Comparison of ENCODE assay signal across 8 cellular contexts in the genomic region with DNA sequence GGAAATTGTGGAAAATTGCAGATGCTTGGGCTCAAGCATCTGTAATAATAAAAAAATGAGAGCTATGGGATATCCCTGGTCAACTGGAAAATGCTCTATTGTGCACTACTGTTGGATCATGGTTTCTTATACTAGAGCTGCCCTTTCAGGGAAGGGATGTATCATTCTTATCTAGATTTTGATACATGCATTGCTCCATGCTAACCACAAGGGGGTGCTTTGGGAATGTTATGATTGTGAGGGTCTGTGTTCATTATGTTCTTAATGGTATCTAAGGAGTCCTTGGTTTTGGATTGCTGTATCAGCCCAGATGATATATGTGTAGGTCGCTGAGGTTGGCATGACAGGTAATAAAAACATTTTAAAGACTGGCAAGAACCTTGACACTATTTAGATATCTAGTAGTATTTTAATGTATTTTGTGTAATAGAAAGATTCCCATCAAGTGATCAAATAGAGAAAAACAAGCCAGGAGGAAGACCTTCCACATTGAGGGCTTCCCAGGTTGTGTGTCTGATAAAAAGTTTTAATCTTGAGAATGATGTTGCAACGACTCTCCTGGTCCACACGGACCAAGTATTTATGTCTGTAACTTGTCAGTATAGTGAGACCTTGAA. TPM values are rescaled to one million over a fixed set of nuclear protein-coding genes. Genes with fewer than 3 reads are reported as not detected.
DNase-seq lines count a peak whose midpoint lies in the region; ATAC-seq and TF ChIP-seq lines count a peak whose summit lies in the region.

No MANE protein-coding gene starts in this region.

- no peaks in the 10 kb centered on the region for H3K9me3 Mint-ChIP-seq in HFFc6

- peak; percentile 85 for TF ChIP-seq CTCF in HFFc6 (IDR thresholded peaks at IDR 0.05)
- TF ChIP-seq CTCF in WI38 (IDR thresholded peaks at IDR 0.05; ENCODE audit: low read depth, low read length): peak; percentile 38

- H3K4me1 Mint-ChIP-seq in HFFc6 (ENCODE audit: low read depth): no peaks in the 10 kb centered on the region

- peak; percentile 46 for DNase-seq in CD1c-positive myeloid dendritic cell (ENCODE audit: extremely low spot score)
- DNase-seq in HFFc6: peak; percentile 16
- peak; percentile 58 for DNase-seq in iPS-NIHi7 (ENCODE audit: extremely low spot score)
- no peak for DNase-seq in ureter (ENCODE audit: low spot score)
- DNase-seq in DMS153 treated with DMSO at 0.1 percent for 48 hours (lab: John Stamatoyannopoulos, UW; ENCODE audit: unreplicated experiment): no peak

- no peak overlapping the region for H3K4me3 Mint-ChIP-seq in HFFc6

- H3K27ac Mint-ChIP-seq in HFFc6: no peak overlapping the region

- peaks cover 3% of the 10 kb centered on the region; the same call in 1 of the 2 replicates for H3K27me3 Mint-ChIP-seq in HFFc6 (ENCODE audit: insufficient read depth)

- H3K4me3 ChIP-seq in WI38 (ENCODE audit: low read depth, low read length): no peak overlapping the region

- ATAC-seq in GM19035 (IDR thresholded peaks at IDR 0.05; ENCODE audit: unreplicated experiment) (no peak), HG02642 (IDR thresholded peaks at IDR 0.05; ENCODE audit: poor library complexity, unreplicated experiment) (no peak)

- peaks cover 24% of the 10 kb centered on the region for H3K36me3 Mint-ChIP-seq in HFFc6 (ENCODE audit: low read depth)

RNA-seq across cellular contexts. Expression of a gene that starts 49.2 kb away (rescaled TPM):
- not detected for total RNA-seq in HFFc6 (2021; fragmentation: NEBNext Ultra II Directional; extraction: Animal tissue kit (Norgen Biotek cat#: 25700))
- total RNA-seq in ureter: 13.9 TPM

Comparison
In these comparisons a context has a peak if more than half of its experiments do, and no peak if none do; other contexts are left out.
1. DNase-seq: peak in CD1c-positive myeloid dendritic cell (single experiment), HFFc6 (single experiment) and iPS-NIHi7 (single experiment); none in ureter (single experiment) and DMS153 treated with DMSO at 0.1 percent for 48 hours (single experiment).
2. RNA of a gene that starts 49.2 kb away (total RNA-seq): 13.9 TPM in ureter (single experiment); not detected in HFFc6; every median in the first group is over 10 times any median in the second.